ENCODE assay signal across 9 cellular contexts in genomic region chr5:68368686-68369359, GRCh38.
DNase-seq lines count a peak whose midpoint lies in the region; ATAC-seq and TF ChIP-seq lines count a peak whose summit lies in the region.
"Had no signal": no experiment of that assay in that cellular context is flagged by ENCODE, and none has a peak within 500 bp of the region (broad histone marks: within the 10 kb centered on the region; RNA-seq: fewer than 3 reads in every experiment).

No MANE protein-coding gene starts in this region.

- H3K36me3 Mint-ChIP-seq in activated naive CD4-positive, alpha-beta T cell treated with anti-CD3 and anti-CD28 coated beads, Interleukin-2, amount 50 U/mL, for 24 hours = peaks cover 1% of the 10 kb centered on the region
- H3K36me3 Mint-ChIP-seq in natural killer cell (no peaks in the 10 kb centered on the region), glutamatergic neuron (ENCODE audit: unreplicated experiment) (peaks cover 4% of the 10 kb centered on the region)

- H3K4me1 Mint-ChIP-seq in activated naive CD4-positive, alpha-beta T cell treated with anti-CD3 and anti-CD28 coated beads, Interleukin-2, amount 50 U/mL, for 24 hours = peaks cover 33% of the 10 kb centered on the region
- H3K4me1 Mint-ChIP-seq in natural killer cell (peaks cover 37 to 40% of the 10 kb centered on the region in 2 donors), glutamatergic neuron (ENCODE audit: low read depth, unreplicated experiment) (no peaks in the 10 kb centered on the region)

- intact Hi-C loops in natural killer cell (cut with micrococcal nuclease) = loop anchor here (1.0 to 5.0 kb wide), 3 partner anchors 38 to 81 kb away; no protein-coding TSS in a partner anchor

- DNase-seq in DMS 273 (lab: John Stamatoyannopoulos, UW; ENCODE audit: unreplicated experiment) (peak; percentile 4), DMS 273 treated with DMSO at 0.1 percent for 48 hours (lab: John Stamatoyannopoulos, UW) (no peak), NCI-H1048 (lab: John Stamatoyannopoulos, UW) (peak; percentile 12), natural killer cell (no peak), glutamatergic neuron (no peak)
- no peak for DNase-seq in activated effector memory CD4-positive, alpha-beta T cell treated with anti-CD3 and anti-CD28 coated beads, Interleukin-2, amount 50 U/mL, for 16 hours
- DNase-seq: NCI-H146 had no signal

- H3K9me3 Mint-ChIP-seq in activated naive CD4-positive, alpha-beta T cell treated with anti-CD3 and anti-CD28 coated beads, Interleukin-2, amount 50 U/mL, for 24 hours = peaks cover 4% of the 10 kb centered on the region
- H3K9me3 Mint-ChIP-seq in natural killer cell (no peaks in the 10 kb centered on the region), glutamatergic neuron (ENCODE audit: unreplicated experiment) (peaks cover 4% of the 10 kb centered on the region)

- H3K4me3 Mint-ChIP-seq in activated naive CD4-positive, alpha-beta T cell treated with anti-CD3 and anti-CD28 coated beads, Interleukin-2, amount 50 U/mL, for 24 hours = peak overlapping the region; percentile 49
- H3K4me3 Mint-ChIP-seq in natural killer cell (peak overlapping the region; percentile 74), glutamatergic neuron (ENCODE audit: unreplicated experiment) (no peak overlapping the region)

- TF ChIP-seq CTCF in natural killer cell (IDR thresholded peaks at IDR 0.05) (no peak), glutamatergic neuron (IDR thresholded peaks at IDR 0.05; ENCODE audit: partially characterized antibody, unreplicated experiment) (no peak)

- H3K27me3 Mint-ChIP-seq in activated naive CD4-positive, alpha-beta T cell treated with anti-CD3 and anti-CD28 coated beads, Interleukin-2, amount 50 U/mL, for 24 hours = no peaks in the 10 kb centered on the region
- no peaks in the 10 kb centered on the region for H3K27me3 Mint-ChIP-seq in natural killer cell (ENCODE audit: low read depth in 2 of 2)
- no peaks in the 10 kb centered on the region for H3K27me3 Mint-ChIP-seq in glutamatergic neuron (ENCODE audit: unreplicated experiment)

- ATAC-seq in natural killer cell (peak in 2 of 3 donors; percentile 20 to 25), HG02884 (IDR thresholded peaks at IDR 0.05; ENCODE audit: unreplicated experiment) (no peak)

- no peak overlapping the region for H3K27ac Mint-ChIP-seq in activated naive CD4-positive, alpha-beta T cell treated with anti-CD3 and anti-CD28 coated beads, Interleukin-2, amount 50 U/mL, for 24 hours
- H3K27ac Mint-ChIP-seq in natural killer cell (peak overlapping the region; percentile 84 to 88), glutamatergic neuron (ENCODE audit: unreplicated experiment) (no peak overlapping the region)

Comparison
In these comparisons a context has a peak if more than half of its experiments do, and no peak if none do; other contexts are left out.
1. DNase-seq: peak in DMS 273 (single experiment) and NCI-H1048 (single experiment); none in DMS 273 treated with DMSO at 0.1 percent for 48 hours (single experiment), natural killer cell (single experiment), glutamatergic neuron (single experiment) and activated effector memory CD4-positive, alpha-beta T cell treated with anti-CD3 and anti-CD28 coated beads, Interleukin-2, amount 50 U/mL, for 16 hours (single experiment).
2. H3K27ac Mint-ChIP-seq: peak in natural killer cell (2 of 2); none in activated naive CD4-positive, alpha-beta T cell treated with anti-CD3 and anti-CD28 coated beads, Interleukin-2, amount 50 U/mL, for 24 hours (single experiment) and glutamatergic neuron (single experiment).